ENCODE assay signal across 8 cellular contexts in the genomic region with DNA sequence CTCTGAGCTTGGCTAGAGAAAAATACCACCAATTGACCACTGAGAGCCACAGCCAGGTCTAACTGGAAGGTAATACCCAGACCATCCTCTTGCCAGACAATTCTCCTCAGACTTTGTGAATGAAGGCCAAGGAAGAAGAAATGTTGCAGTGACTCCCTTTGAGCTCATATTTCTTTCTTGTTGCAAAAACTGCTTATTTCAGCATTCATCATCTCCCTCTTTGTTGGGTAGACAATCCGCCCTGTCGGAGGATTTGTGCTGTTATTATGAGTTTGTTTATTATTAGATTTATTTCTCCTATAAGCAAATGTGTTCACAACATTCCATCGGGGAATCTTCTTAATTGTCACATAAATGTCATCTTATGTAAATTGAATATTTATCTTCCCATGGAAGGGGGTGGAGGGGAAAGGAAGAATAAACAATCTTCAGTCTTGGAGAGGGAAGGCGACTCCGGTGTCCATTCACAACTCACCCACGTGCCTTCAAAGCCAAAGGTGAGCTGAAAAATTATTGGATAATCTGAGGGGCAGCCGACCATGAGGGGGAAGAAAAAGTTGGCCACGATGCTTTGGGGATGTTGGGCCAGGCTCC. TPM values are rescaled to one million over a fixed set of nuclear protein-coding genes. Genes with fewer than 3 reads are reported as not detected.
DNase-seq lines count a peak whose midpoint lies in the region; ATAC-seq, FAIRE-seq and TF ChIP-seq lines count a peak whose summit lies in the region.

No MANE protein-coding gene starts in this region.

- H3K36me3 ChIP-seq in suprapubic skin, result no peaks in the 10 kb centered on the region

- peaks cover 22% of the 10 kb centered on the region for H3K4me1 ChIP-seq in suprapubic skin

- no peaks in the 10 kb centered on the region for H3K27me3 ChIP-seq in suprapubic skin

- peaks cover 15% of the 10 kb centered on the region for H3K4me1 Mint-ChIP-seq in T-helper 2 cell treated with Interferon-gamma antibody and Interleukin-4, amounts not matched to agents 5 μg/mL and 100 μg/mL, for 36 hours (ENCODE audit: low read depth)
- peaks cover 22% of the 10 kb centered on the region for H3K4me1 Mint-ChIP-seq in activated naive CD8-positive, alpha-beta T cell treated with anti-CD3 and anti-CD28 coated beads for 36 hours

- peaks cover 2% of the 10 kb centered on the region for H3K36me3 Mint-ChIP-seq in T-helper 2 cell treated with Interferon-gamma antibody and Interleukin-4, amounts not matched to agents 5 μg/mL and 100 μg/mL, for 36 hours (ENCODE audit: low read depth)
- peaks cover 3% of the 10 kb centered on the region for H3K36me3 Mint-ChIP-seq in activated naive CD8-positive, alpha-beta T cell treated with anti-CD3 and anti-CD28 coated beads for 36 hours

- 15% methylated on average over 8 of the region's 8 CpGs for WGBS in suprapubic skin

- TF ChIP-seq CTCF in suprapubic skin (IDR thresholded peaks at IDR 0.05) (no peak), D721Med (IDR thresholded peaks at IDR 0.05; ENCODE audit: insufficient read depth, missing control alignments) (no peak)

- peak overlapping the region; percentile 91 for H3K4me3 ChIP-seq in suprapubic skin

- FAIRE-seq in D721Med (lab: Jason Lieb, UNC), result no peak

- peak overlapping the region; percentile 97 for H3K27ac ChIP-seq in suprapubic skin

- no peak for TF ChIP-seq POLR2A in suprapubic skin (IDR thresholded peaks at IDR 0.05)

- H3K27me3 Mint-ChIP-seq in T-helper 2 cell treated with Interferon-gamma antibody and Interleukin-4, amounts not matched to agents 5 μg/mL and 100 μg/mL, for 36 hours (ENCODE audit: low read depth), result peaks cover 11% of the 10 kb centered on the region
- peaks cover 3% of the 10 kb centered on the region for H3K27me3 Mint-ChIP-seq in activated naive CD8-positive, alpha-beta T cell treated with anti-CD3 and anti-CD28 coated beads for 36 hours

- H3K9me3 ChIP-seq in suprapubic skin, result no peaks in the 10 kb centered on the region

- peak overlapping the region; percentile 86 for H3K27ac Mint-ChIP-seq in T-helper 2 cell treated with Interferon-gamma antibody and Interleukin-4, amounts not matched to agents 5 μg/mL and 100 μg/mL, for 36 hours
- peak overlapping the region; percentile 97 for H3K27ac Mint-ChIP-seq in activated naive CD8-positive, alpha-beta T cell treated with anti-CD3 and anti-CD28 coated beads for 36 hours

- ATAC-seq in HG03457 (IDR thresholded peaks at IDR 0.05; ENCODE audit: unreplicated experiment), result no peak

- no peak for TF ChIP-seq EP300 in suprapubic skin (IDR thresholded peaks at IDR 0.05)

- H3K4me3 Mint-ChIP-seq in T-helper 2 cell treated with Interferon-gamma antibody and Interleukin-4, amounts not matched to agents 5 μg/mL and 100 μg/mL, for 36 hours, result peak overlapping the region; percentile 93
- H3K4me3 Mint-ChIP-seq in activated naive CD8-positive, alpha-beta T cell treated with anti-CD3 and anti-CD28 coated beads for 36 hours, result peak overlapping the region; percentile 98

- H3K9me3 Mint-ChIP-seq in T-helper 2 cell treated with Interferon-gamma antibody and Interleukin-4, amounts not matched to agents 5 μg/mL and 100 μg/mL, for 36 hours, result no peaks in the 10 kb centered on the region
- no peaks in the 10 kb centered on the region for H3K9me3 Mint-ChIP-seq in activated naive CD8-positive, alpha-beta T cell treated with anti-CD3 and anti-CD28 coated beads for 36 hours

- DNase-seq in T-helper 2 cell treated with Interferon-gamma antibody and Interleukin-4, amounts not matched to agents 5 μg/mL and 100 μg/mL, for 36 hours (ENCODE audit: low spot score), result no peak
- no peak for DNase-seq in T-helper 2 cell
- no peak for DNase-seq in activated naive CD8-positive, alpha-beta T cell treated with anti-CD3 and anti-CD28 coated beads for 36 hours
- peak; percentile 46 for DNase-seq in iris pigment epithelial cell (ENCODE audit: low read depth)
- no peak for DNase-seq in suprapubic skin (ENCODE audit: low spot score in 2 of 2)
- DNase-seq in D721Med (ENCODE audit: insufficient read length, low spot score), result no peak
- no peak for DNase-seq in inferior parietal cortex (ENCODE audit: extremely low spot score)

RNA-seq across cellular contexts. Expression of a gene that starts 1.8 kb away (rescaled TPM):
- total RNA-seq in activated naive CD8-positive, alpha-beta T cell treated with anti-CD3 and anti-CD28 coated beads for 36 hours, result 10 to 100 TPM; 80.2 to 80.3 TPM
- 10 to 100 TPM; 31.4 to 62.1 (median 56.6) TPM for total RNA-seq in suprapubic skin
